ENCODE assay signal across 39 cellular contexts in genomic region chr11:127683321-127683720, GRCh38.
"Had no signal": no experiment of that assay in that cellular context is flagged by ENCODE, and none has a peak within 500 bp of the region (broad histone marks: within the 10 kb centered on the region; RNA-seq: fewer than 3 reads in every experiment).

No MANE protein-coding gene starts in this region.

- H3K4me3 ChIP-seq: adrenal gland, ascending aorta, body of pancreas, breast epithelium, cardiac muscle cell had no signal

- FAIRE-seq: astrocyte, bronchial epithelial cell had no signal

- H3K27ac Mint-ChIP-seq: activated naive CD4-positive, alpha-beta T cell treated with anti-CD3 and anti-CD28 coated beads for 36 hours; activated naive CD4-positive, alpha-beta T cell treated with anti-CD3 and anti-CD28 coated beads, Interleukin-2, amount 10 ng/mL, durations not matched to agents 7 days and 5 days; activated naive CD4-positive, alpha-beta T cell treated with anti-CD3 and anti-CD28 coated beads, Interleukin-2, amount 50 U/mL, for 24 hours; activated naive CD4-positive, alpha-beta T cell treated with anti-CD3 and anti-CD28 coated beads, Interleukin-2, amount 50 U/mL, for 72 hours; activated naive CD8-positive, alpha-beta T cell; activated naive CD8-positive, alpha-beta T cell treated with anti-CD3 and anti-CD28 coated beads for 36 hours; activated naive CD8-positive, alpha-beta T cell treated with anti-CD3 and anti-CD28 coated beads, Interleukin-2, amount 10 ng/mL, durations not matched to agents 7 days and 5 days; activated naive CD8-positive, alpha-beta T cell treated with anti-CD3 and anti-CD28 coated beads, Interleukin-2, amount 50 U/mL, for 24 hours; activated T-cell treated with anti-CD3 and anti-CD28 coated beads, Interleukin-2, amount 50 U/mL, for 24 hours; activated T-cell treated with anti-CD3 and anti-CD28 coated beads, Interleukin-2, amount 50 U/mL, for 72 hours; activated T-helper 1 cell treated with anti-CD3 and anti-CD28 coated beads, Interleukin-12 subunit alpha, Interleukin-12 subunit beta, Interleukin-2, Interleukin-4 antibody, amounts not matched to agents 30 ng/mL and 10 ng/mL and 1 ng/mL, durations not matched to agents 14 hours and 24 hours and 36 hours; activated T-helper 17 cell treated with anti-CD3 and anti-CD28 coated beads, Interleukin-2, amount 50 U/mL, for 72 hours; activated T-helper 2 cell treated with anti-CD3 and anti-CD28 coated beads, Interferon-gamma antibody, Interleukin-2, Interleukin-4, amounts not matched to agents 10 μg/mL and 5 μg/mL and 100 μg/mL, durations not matched to agents 14 hours and 24 hours and 36 hours; brain had no signal

- H3K27me3 ChIP-seq: adrenal gland, ascending aorta, body of pancreas, brain microvascular endothelial cell, breast epithelium, cardiac muscle cell had no signal

- H3K9me3 ChIP-seq: adrenal gland, ascending aorta, body of pancreas, breast epithelium had no signal

- H3K4me1 ChIP-seq: adrenal gland, ascending aorta, body of pancreas, breast epithelium had no signal

- H3K4me3 Mint-ChIP-seq: activated naive CD4-positive, alpha-beta T cell treated with anti-CD3 and anti-CD28 coated beads for 36 hours; activated naive CD4-positive, alpha-beta T cell treated with anti-CD3 and anti-CD28 coated beads, Interleukin-2, amount 10 ng/mL, durations not matched to agents 7 days and 5 days; activated naive CD4-positive, alpha-beta T cell treated with anti-CD3 and anti-CD28 coated beads, Interleukin-2, amount 50 U/mL, for 24 hours; activated naive CD8-positive, alpha-beta T cell; activated naive CD8-positive, alpha-beta T cell treated with anti-CD3 and anti-CD28 coated beads for 36 hours; activated naive CD8-positive, alpha-beta T cell treated with anti-CD3 and anti-CD28 coated beads, Interleukin-2, amount 10 ng/mL, durations not matched to agents 7 days and 5 days; activated naive CD8-positive, alpha-beta T cell treated with anti-CD3 and anti-CD28 coated beads, Interleukin-2, amount 50 U/mL, for 24 hours; activated T-cell treated with anti-CD3 and anti-CD28 coated beads, Interleukin-2, amount 50 U/mL, for 24 hours; activated T-cell treated with anti-CD3 and anti-CD28 coated beads, Interleukin-2, amount 50 U/mL, for 4 hours; activated T-cell treated with anti-CD3 and anti-CD28 coated beads, Interleukin-2, amount 50 U/mL, for 72 hours; activated T-helper 1 cell treated with anti-CD3 and anti-CD28 coated beads, Interleukin-12 subunit alpha, Interleukin-12 subunit beta, Interleukin-2, Interleukin-4 antibody, amounts not matched to agents 30 ng/mL and 10 ng/mL and 1 ng/mL, durations not matched to agents 14 hours and 24 hours and 36 hours; activated T-helper 17 cell treated with anti-CD3 and anti-CD28 coated beads, Interleukin-2, amount 50 U/mL, for 72 hours; brain; central memory CD8-positive, alpha-beta T cell had no signal

- H3K36me3 Mint-ChIP-seq: activated naive CD4-positive, alpha-beta T cell treated with anti-CD3 and anti-CD28 coated beads, Interleukin-2, amount 10 ng/mL, durations not matched to agents 7 days and 5 days; activated naive CD4-positive, alpha-beta T cell treated with anti-CD3 and anti-CD28 coated beads, Interleukin-2, amount 50 U/mL, for 24 hours; activated naive CD4-positive, alpha-beta T cell treated with anti-CD3 and anti-CD28 coated beads, Interleukin-2, amount 50 U/mL, for 72 hours; activated naive CD8-positive, alpha-beta T cell; activated naive CD8-positive, alpha-beta T cell treated with anti-CD3 and anti-CD28 coated beads for 36 hours; activated naive CD8-positive, alpha-beta T cell treated with anti-CD3 and anti-CD28 coated beads, Interleukin-2, amount 10 ng/mL, durations not matched to agents 7 days and 5 days; brain had no signal

- DNase-seq: activated effector memory CD4-positive, alpha-beta T cell treated with anti-CD3 and anti-CD28 coated beads, Interleukin-2, amount 50 U/mL, for 16 hours; activated effector memory CD4-positive, alpha-beta T cell treated with Interleukin-2 at 50 U/mL for 16 hours; activated gamma-delta T cell; activated gamma-delta T cell treated with Interleukin-2 at 50 U/mL for 16 hours; activated naive CD4-positive, alpha-beta T cell; activated naive CD4-positive, alpha-beta T cell treated with anti-CD3 and anti-CD28 coated beads for 36 hours; activated naive CD4-positive, alpha-beta T cell treated with anti-CD3 and anti-CD28 coated beads, Interleukin-2, amount 10 ng/mL, durations not matched to agents 7 days and 5 days; activated naive CD4-positive, alpha-beta T cell treated with anti-CD3 and anti-CD28 coated beads, Interleukin-2, amount 50 U/mL, for 16 hours; activated naive CD4-positive, alpha-beta T cell treated with Interleukin-2 at 50 U/mL for 16 hours; activated naive CD8-positive, alpha-beta T cell treated with anti-CD3 and anti-CD28 coated beads for 36 hours; activated naive CD8-positive, alpha-beta T cell treated with anti-CD3 and anti-CD28 coated beads, Interleukin-2, amount 10 ng/mL, durations not matched to agents 7 days and 5 days; activated naive CD8-positive, alpha-beta T cell treated with anti-CD3 and anti-CD28 coated beads, Interleukin-2, amount 50 U/mL, for 24 hours; activated T-cell treated with anti-CD3 and anti-CD28 coated beads, Interleukin-2, amount 50 U/mL, for 1 hour; activated T-cell treated with anti-CD3 and anti-CD28 coated beads, Interleukin-2, amount 50 U/mL, for 24 hours; activated T-cell treated with anti-CD3 and anti-CD28 coated beads, Interleukin-2, amount 50 U/mL, for 4 hours; activated T-cell treated with anti-CD3 and anti-CD28 coated beads, Interleukin-2, amount 50 U/mL, for 48 hours; activated T-cell treated with anti-CD3 and anti-CD28 coated beads, Interleukin-2, amount 50 U/mL, for 72 hours; adrenal gland; amniotic stem cell; amygdala; aorta; body of pancreas; brain microvascular endothelial cell; caudate nucleus; central memory CD4-positive, alpha-beta T cell; cerebellar nuclear complex had no signal

- H3K9me3 Mint-ChIP-seq: activated naive CD4-positive, alpha-beta T cell treated with anti-CD3 and anti-CD28 coated beads for 36 hours; activated naive CD4-positive, alpha-beta T cell treated with anti-CD3 and anti-CD28 coated beads, Interleukin-2, amount 10 ng/mL, durations not matched to agents 7 days and 5 days; activated naive CD4-positive, alpha-beta T cell treated with anti-CD3 and anti-CD28 coated beads, Interleukin-2, amount 50 U/mL, for 24 hours; activated naive CD4-positive, alpha-beta T cell treated with anti-CD3 and anti-CD28 coated beads, Interleukin-2, amount 50 U/mL, for 72 hours; activated naive CD8-positive, alpha-beta T cell treated with anti-CD3 and anti-CD28 coated beads for 36 hours; activated naive CD8-positive, alpha-beta T cell treated with anti-CD3 and anti-CD28 coated beads, Interleukin-2, amount 10 ng/mL, durations not matched to agents 7 days and 5 days; activated naive CD8-positive, alpha-beta T cell treated with anti-CD3 and anti-CD28 coated beads, Interleukin-2, amount 50 U/mL, for 24 hours; activated T-cell treated with anti-CD3 and anti-CD28 coated beads, Interleukin-2, amount 50 U/mL, for 24 hours; activated T-cell treated with anti-CD3 and anti-CD28 coated beads, Interleukin-2, amount 50 U/mL, for 4 hours; activated T-cell treated with anti-CD3 and anti-CD28 coated beads, Interleukin-2, amount 50 U/mL, for 72 hours; activated T-helper 1 cell treated with anti-CD3 and anti-CD28 coated beads, Interleukin-12 subunit alpha, Interleukin-12 subunit beta, Interleukin-2, Interleukin-4 antibody, amounts not matched to agents 30 ng/mL and 10 ng/mL and 1 ng/mL, durations not matched to agents 14 hours and 24 hours and 36 hours; activated T-helper 2 cell treated with anti-CD3 and anti-CD28 coated beads, Interferon-gamma antibody, Interleukin-2, Interleukin-4, amounts not matched to agents 10 μg/mL and 5 μg/mL and 100 μg/mL, durations not matched to agents 14 hours and 24 hours and 36 hours; brain had no signal

- H3K36me3 ChIP-seq: adrenal gland, ascending aorta, brain microvascular endothelial cell, breast epithelium, cardiac muscle cell had no signal

- H3K27ac ChIP-seq: adrenal gland, ascending aorta, body of pancreas, brain microvascular endothelial cell, breast epithelium, cardiac muscle cell had no signal

- H3K4me1 Mint-ChIP-seq: activated naive CD4-positive, alpha-beta T cell treated with anti-CD3 and anti-CD28 coated beads, Interleukin-2, amount 10 ng/mL, durations not matched to agents 7 days and 5 days; activated naive CD4-positive, alpha-beta T cell treated with anti-CD3 and anti-CD28 coated beads, Interleukin-2, amount 50 U/mL, for 24 hours; activated naive CD8-positive, alpha-beta T cell treated with anti-CD3 and anti-CD28 coated beads for 36 hours; activated naive CD8-positive, alpha-beta T cell treated with anti-CD3 and anti-CD28 coated beads, Interleukin-2, amount 10 ng/mL, durations not matched to agents 7 days and 5 days; activated naive CD8-positive, alpha-beta T cell treated with anti-CD3 and anti-CD28 coated beads, Interleukin-2, amount 50 U/mL, for 24 hours; activated T-helper 17 cell treated with anti-CD3 and anti-CD28 coated beads, Interleukin-2, amount 50 U/mL, for 72 hours; central memory CD8-positive, alpha-beta T cell had no signal

- ATAC-seq: activated naive CD4-positive, alpha-beta T cell treated with anti-CD3 and anti-CD28 coated beads, Interleukin-2, amount 50 U/mL, for 72 hours; activated naive CD8-positive, alpha-beta T cell treated with anti-CD3 and anti-CD28 coated beads, Interleukin-2, amount 50 U/mL, for 24 hours; activated T-cell treated with anti-CD3 and anti-CD28 coated beads, Interleukin-2, amount 50 U/mL, for 4 hours; activated T-cell treated with anti-CD3 and anti-CD28 coated beads, Interleukin-2, amount 50 U/mL, for 72 hours; activated T-helper 17 cell treated with anti-CD3 and anti-CD28 coated beads, Interleukin-2, amount 50 U/mL, for 72 hours; body of pancreas had no signal

- H3K27me3 Mint-ChIP-seq: activated naive CD4-positive, alpha-beta T cell treated with anti-CD3 and anti-CD28 coated beads, Interleukin-2, amount 10 ng/mL, durations not matched to agents 7 days and 5 days; activated naive CD8-positive, alpha-beta T cell treated with anti-CD3 and anti-CD28 coated beads, Interleukin-2, amount 10 ng/mL, durations not matched to agents 7 days and 5 days; activated naive CD8-positive, alpha-beta T cell treated with anti-CD3 and anti-CD28 coated beads, Interleukin-2, amount 50 U/mL, for 24 hours; activated T-cell treated with anti-CD3 and anti-CD28 coated beads, Interleukin-2, amount 50 U/mL, for 24 hours; brain; central memory CD8-positive, alpha-beta T cell had no signal
